ENCODE assay signal across 18 cellular contexts in the genomic region with DNA sequence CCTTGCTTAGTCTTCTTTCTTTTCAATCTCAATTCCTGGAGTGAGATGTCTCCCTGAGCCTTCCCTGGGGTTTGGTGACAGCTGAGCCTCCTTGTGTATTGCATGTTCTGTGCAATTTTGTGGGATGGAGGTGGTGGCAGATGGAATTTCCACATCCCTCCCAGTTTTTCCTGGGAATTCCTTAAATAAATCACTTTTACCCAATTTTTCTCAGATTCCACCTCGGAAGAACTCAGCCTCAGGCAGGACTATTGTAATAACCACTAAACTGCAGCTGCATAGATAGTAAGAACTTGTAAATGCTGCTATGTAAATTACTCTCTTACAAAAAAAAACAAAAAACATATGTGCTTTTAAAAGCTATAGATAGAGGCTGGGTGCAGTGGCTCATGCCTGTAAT.
DNase-seq lines count a peak whose midpoint lies in the region; ATAC-seq and TF ChIP-seq lines count a peak whose summit lies in the region.
"Had no signal": no experiment of that assay in that cellular context is flagged by ENCODE, and none has a peak within 500 bp of the region (broad histone marks: within the 10 kb centered on the region; RNA-seq: fewer than 3 reads in every experiment).

No MANE protein-coding gene starts in this region.

- no peak overlapping the region for H2AK5ac ChIP-seq in IMR-90 (ENCODE audit: low read depth, low read length)

- no peaks in the 10 kb centered on the region for H3K9me2 ChIP-seq in GM23248 (ENCODE audit: insufficient read depth)

- BruUV-seq in IMR-90 (replicated peaks; lab: Mats Ljungman, UMichigan) = no TSS peak

- H3K23ac ChIP-seq in IMR-90 (ENCODE audit: low read depth, low read length) = no peak overlapping the region

- no CpG with 5 or more reads among the region's 1 CpG for WGBS in IMR-90 (ENCODE audit: extremely low coverage in 2 of 2, insufficient read length in 1 of 2), 2 experiments
- WGBS in GM23248 (ENCODE audit: low coverage in 1 of 2, low lambda C conversion rate in 2 of 2, missing lambda C conversion rate in 2 of 2), 2 experiments = 50 to 63% methylated on average over 1 of the region's 1 CpG

- no peaks in the 10 kb centered on the region for H4K20me1 ChIP-seq in IMR-90 (ENCODE audit: insufficient read depth, low read length)
- no peaks in the 10 kb centered on the region for H4K20me1 ChIP-seq in GM23248 (ENCODE audit: insufficient read depth)

- no peaks in the 10 kb centered on the region for H3K9me1 ChIP-seq in IMR-90 (ENCODE audit: insufficient read depth, low read length)

- no peak overlapping the region for H2BK20ac ChIP-seq in IMR-90 (ENCODE audit: low read depth, low read length)

- H2BK120ac ChIP-seq in IMR-90 (ENCODE audit: low read depth, low read length) = no peak overlapping the region

- H3K56ac ChIP-seq in IMR-90 (ENCODE audit: extremely low read depth, insufficient read depth, low read length) = no peak overlapping the region

- peaks cover 13% of the 10 kb centered on the region; the same call in 1 of the 2 replicates for H3K4me1 ChIP-seq in IMR-90 (ENCODE audit: control insufficient read depth, insufficient read depth, low read length)
- peaks cover 8 to 37% (median 35%) of the 10 kb centered on the region in 5 donors for H3K4me1 ChIP-seq in subcutaneous abdominal adipose tissue (ENCODE audit: control insufficient read depth in 5 of 5, insufficient read depth in 5 of 5, low read length in 5 of 5)
- H3K4me1 ChIP-seq in GM23248 (ENCODE audit: insufficient read depth) = peaks cover 9% of the 10 kb centered on the region
- H3K4me1 ChIP-seq: BE2C had no signal

- dilution Hi-C loops in IMR-90 (cut with HindIII; ENCODE audit: low sequenced_read_pairs, unreplicated experiment) = no loop called here

- no peak overlapping the region for H2AFZ ChIP-seq in IMR-90 (replicated peaks; ENCODE audit: low read length, poor library complexity)
- no peak overlapping the region for H2AFZ ChIP-seq in GM23248

- H3F3A ChIP-seq in GM23248 (ENCODE audit: insufficient read depth) = no peaks in the 10 kb centered on the region

- intact Hi-C loops in IMR-90 (cut with micrococcal nuclease) = no loop called here

- DNase-seq in activated effector memory CD4-positive, alpha-beta T cell treated with anti-CD3 and anti-CD28 coated beads, Interleukin-2, amount 50 U/mL, for 16 hours = peak; percentile 4
- DNase-seq in activated effector memory CD4-positive, alpha-beta T cell treated with Interleukin-2 at 50 U/mL for 16 hours = no peak
- DNase-seq in IMR-90 (no peak), islet precursor cell (peak; percentile 1), GM23248 (no peak)
- DNase-seq: 8988T; BE2C; C1 segment of cervical spinal cord; CD4-positive, CD25-positive, alpha-beta regulatory T cell; CD8-positive, alpha-beta memory T cell; COR-L47; DMS 273 treated with DMSO at 0.1 percent for 48 hours; DMS53; DND-41; H9 had no signal

- H3K79me2 ChIP-seq in GM23248 (ENCODE audit: insufficient read depth) = no peaks in the 10 kb centered on the region

- no peak overlapping the region for H4K5ac ChIP-seq in IMR-90 (ENCODE audit: low read depth, low read length)

- H3K27ac ChIP-seq in IMR-90 (ENCODE audit: insufficient read depth, low read length) = no peak overlapping the region
- H3K27ac ChIP-seq in subcutaneous abdominal adipose tissue (ENCODE audit: low read depth, low read length) = peak overlapping the region; percentile 12
- no peak overlapping the region for H3K27ac ChIP-seq in GM23248

- no peak overlapping the region; a peak in 1 of 4 replicates for H4K8ac ChIP-seq in IMR-90 (ENCODE audit: low read depth in 2 of 2, low read length in 2 of 2)

- POLR2A ChIA-PET in IMR-90 (lab: Charles Lee; ENCODE audit: unreplicated experiment) = no interaction called here

- H4K91ac ChIP-seq in IMR-90 (ENCODE audit: insufficient read depth, low read depth, low read length) = no peak overlapping the region

- no peak overlapping the region; the same call in 1 of the 2 replicates for H3K4ac ChIP-seq in IMR-90 (ENCODE audit: low read depth, low read length)

- H3K36me3 ChIP-seq in IMR-90 (ENCODE audit: control insufficient read depth, insufficient read depth, low read length) = no peaks in the 10 kb centered on the region
- H3K36me3 ChIP-seq in subcutaneous abdominal adipose tissue (ENCODE audit: control insufficient read depth in 5 of 5, insufficient read depth in 5 of 5, low read length in 5 of 5) = no peaks in the 10 kb centered on the region
- no peaks in the 10 kb centered on the region for H3K36me3 ChIP-seq in GM23248 (ENCODE audit: low read depth)
- H3K36me3 ChIP-seq: BE2C had no signal

- H3K9ac ChIP-seq in IMR-90 (ENCODE audit: low read depth, low read length) (no peak overlapping the region), subcutaneous abdominal adipose tissue (ENCODE audit: low read length in 5 of 5) (no peak overlapping the region), GM23248 (no peak overlapping the region)

- H3K79me1 ChIP-seq in IMR-90 (ENCODE audit: low read depth in 1 of 2, low read length in 2 of 2) = no peaks in the 10 kb centered on the region

- no peaks in the 10 kb centered on the region for H3K27me3 ChIP-seq in IMR-90 (ENCODE audit: control insufficient read depth, insufficient read depth, low read length)
- no peaks in the 10 kb centered on the region for H3K27me3 ChIP-seq in subcutaneous abdominal adipose tissue (ENCODE audit: control insufficient read depth in 5 of 5, insufficient read depth in 4 of 5, low read length in 5 of 5)
- no peaks in the 10 kb centered on the region for H3K27me3 ChIP-seq in GM23248 (replicated peaks; ENCODE audit: insufficient read depth)
- H3K27me3 ChIP-seq: BE2C had no signal

- TF ChIP-seq POLR2A in IMR-90 (IDR thresholded peaks at IDR 0.05; ENCODE audit: low read depth, low read length) = no peak

- peak overlapping the region; percentile 48; the same call in 1 of the 2 replicates for H3K18ac ChIP-seq in IMR-90 (ENCODE audit: low read depth, low read length)

- 0 out of 3 replicates have a peak overlapping the region, but pooled peaks have one; percentile 10 for H2BK15ac ChIP-seq in IMR-90 (ENCODE audit: low read depth, low read length)

- H3K4me2 ChIP-seq in IMR-90 (ENCODE audit: low read depth, low read length) = no peak overlapping the region
- H3K4me2 ChIP-seq in GM23248 (ENCODE audit: unreplicated experiment) = no peak overlapping the region

- H2BK5ac ChIP-seq in IMR-90 (ENCODE audit: low read depth, low read length, poor library complexity, severe bottlenecking) = no peak overlapping the region

- H3K9me3 ChIP-seq in IMR-90 (ENCODE audit: control insufficient read depth, insufficient read depth, low read length) (no peaks in the 10 kb centered on the region), subcutaneous abdominal adipose tissue (ENCODE audit: control insufficient read depth in 5 of 5, low read length in 5 of 5) (no peaks in the 10 kb centered on the region), GM23248 (ENCODE audit: low read depth) (no peaks in the 10 kb centered on the region)
- H3K9me3 ChIP-seq: BE2C had no signal

- H3K4me3 ChIP-seq in IMR-90 (ENCODE audit: insufficient read depth, low read depth, low read length) (no peak overlapping the region), subcutaneous abdominal adipose tissue (ENCODE audit: low read depth in 1 of 5, low read length in 5 of 5) (no peak overlapping the region), GM23248 (no peak overlapping the region)

- no peak for TF ChIP-seq CTCF in IMR-90 (conservative IDR thresholded peaks at IDR 0.05; ENCODE audit: low read depth, low read length)

- CTCF ChIA-PET in IMR-90 (lab: Yijun Ruan, JAX) = interaction anchor here (1.7 kb wide), 1 partner anchor 11 kb away, joined by 3 read pairs; no protein-coding TSS in a partner anchor

- no peak for ATAC-seq in IMR-90 (ENCODE audit: low read depth)
- ATAC-seq in GM21717 (IDR thresholded peaks at IDR 0.05; ENCODE audit: unreplicated experiment) = no peak
- no peak for ATAC-seq in HG03045 (IDR thresholded peaks at IDR 0.05; ENCODE audit: unreplicated experiment)

- no peak for TF ChIP-seq RAD21 in IMR-90 (IDR thresholded peaks at IDR 0.05; ENCODE audit: low read length)

- in situ Hi-C loops in IMR-90 (cut with MboI; ENCODE audit: low sequenced_read_pairs) (no loop called here), GM23248 (cut with MboI) (no loop called here)

- H3K14ac ChIP-seq in IMR-90 (replicated peaks; ENCODE audit: low read depth, low read length) = peak overlapping the region; percentile 16; the same call in 1 of the 2 replicates

- no peak overlapping the region for H2AK9ac ChIP-seq in IMR-90 (replicated peaks; ENCODE audit: low read depth, low read length, poor library complexity)

TF ChIP-seq in IMR-90, 13 proteins besides CTCF, POLR2A, EP300 and RAD21 (continues in another document):
- TF ChIP-seq MAFK (IDR thresholded peaks at IDR 0.05; ENCODE audit: low read depth, low read length) (no peak), CEBPB (IDR thresholded peaks at IDR 0.05; ENCODE audit: low read depth, low read length) (no peak), SMC3 (IDR thresholded peaks at IDR 0.05; ENCODE audit: low read depth, low read length) (no peak), ELK1 (IDR thresholded peaks at IDR 0.05; ENCODE audit: borderline replicate concordance, low read depth, low read length) (no peak), BHLHE40 (IDR thresholded peaks at IDR 0.05; ENCODE audit: low read depth, low read length) (no peak), RCOR1 (IDR thresholded peaks at IDR 0.05; ENCODE audit: insufficient replicate concordance, low read length) (no peak), RFX5 (IDR thresholded peaks at IDR 0.05; ENCODE audit: low read depth, low read length) (no peak), NFE2L2 (IDR thresholded peaks at IDR 0.05; ENCODE audit: low read depth, low read length) (no peak), MXI1 (IDR thresholded peaks at IDR 0.05; ENCODE audit: borderline replicate concordance, low read depth, low read length) (no peak), USF2 (IDR thresholded peaks at IDR 0.05; ENCODE audit: low read depth, low read length) (no peak), FOS (IDR thresholded peaks at IDR 0.05; ENCODE audit: low read depth, low read length) (no peak)

Comparison
In these comparisons a context has a peak if more than half of its experiments do, and no peak if none do; other contexts are left out.
1. DNase-seq: peak in activated effector memory CD4-positive, alpha-beta T cell treated with anti-CD3 and anti-CD28 coated beads, Interleukin-2, amount 50 U/mL, for 16 hours (single experiment) and islet precursor cell (single experiment); none in activated effector memory CD4-positive, alpha-beta T cell treated with Interleukin-2 at 50 U/mL for 16 hours (single experiment), IMR-90 (single experiment) and GM23248 (single experiment).